In the genomic region with DNA sequence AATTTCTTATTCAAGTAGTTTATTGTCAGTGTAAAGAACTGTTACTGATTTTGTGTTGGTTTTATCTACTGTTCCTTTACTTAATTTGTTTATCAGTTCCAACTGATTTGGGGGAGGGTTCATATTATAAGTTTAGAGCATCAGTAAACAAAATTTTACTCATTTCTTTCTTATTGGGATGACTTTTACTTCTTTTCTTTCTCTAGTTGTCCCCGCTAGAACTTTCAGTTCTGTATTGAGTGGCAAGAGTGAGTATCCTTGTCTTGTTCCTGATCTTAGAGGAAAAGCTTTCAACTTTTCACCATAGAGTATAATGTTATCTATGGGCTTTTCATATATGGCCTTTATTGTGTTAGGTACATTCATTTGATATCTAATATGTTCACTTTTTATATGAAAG, we compare ENCODE assay signal across 15 cellular contexts.
DNase-seq lines count a peak whose midpoint lies in the region; ATAC-seq and TF ChIP-seq lines count a peak whose summit lies in the region.
"Had no signal": no experiment of that assay in that cellular context is flagged by ENCODE, and none has a peak within 500 bp of the region (broad histone marks: within the 10 kb centered on the region; RNA-seq: fewer than 3 reads in every experiment).

No MANE protein-coding gene starts in this region.

- peaks cover 33% of the 10 kb centered on the region; the same call in 1 of the 2 replicates for H3K9me3 ChIP-seq in Panc1 (ENCODE audit: control insufficient read depth, insufficient read depth, low read depth, low read length)
- H3K9me3 ChIP-seq: BLaER1 treated with 17β-estradiol and CSF1 and Interleukin-3, amounts not matched to agents 10 nM and 100 nM had no signal

- no peaks in the 10 kb centered on the region for H3K36me3 ChIP-seq in Panc1 (ENCODE audit: control insufficient read depth, insufficient read depth, low read length)
- H3K36me3 ChIP-seq: BLaER1 treated with 17β-estradiol and CSF1 and Interleukin-3, amounts not matched to agents 10 nM and 100 nM had no signal

- H3K4me3 ChIP-seq in Panc1 (ENCODE audit: low read depth in 2 of 2, low read length in 2 of 2): no peak overlapping the region
- H3K4me3 ChIP-seq: BLaER1 treated with 17β-estradiol and CSF1 and Interleukin-3, amounts not matched to agents 10 nM and 100 nM; GM23248 had no signal

- CTCF ChIA-PET in Panc1 (lab: Charles Lee): no interaction called here

- POLR2A ChIA-PET in Panc1 (lab: Charles Lee): no interaction called here

- no peak for TF ChIP-seq CTCF in Panc1 (IDR thresholded peaks at IDR 0.05)

- intact Hi-C loops in Panc1 (cut with micrococcal nuclease; ENCODE audit: unreplicated experiment): loop anchor here (10.0 kb wide), 1 partner anchor 586 kb away; a partner anchor contains a TSS

- DNase-seq in Panc1 (ENCODE audit: low read depth, low spot score) (no peak), cerebellar nuclear complex (lab: John Stamatoyannopoulos, UW) (no peak)
- no peak for DNase-seq in activated CD4-positive, alpha-beta T cell treated with anti-CD3 and anti-CD28 coated beads, Interleukin-2, amount 50 U/mL, for 48 hours
- DNase-seq: ACHN; CD4-positive, alpha-beta T cell; DMS79; GM23248; KG1 had no signal

- BruUV-seq in Panc1 (replicated peaks; lab: Mats Ljungman, UMichigan): no TSS peak

- in situ Hi-C loops in Panc1 (cut with HindIII; ENCODE audit: low pct_unique_long_range_greater_than_20kb, low sequenced_read_pairs): no loop called here

- peak; percentile 64 for ATAC-seq in GM18519 (IDR thresholded peaks at IDR 0.05; ENCODE audit: low FRiP score, unreplicated experiment)
- ATAC-seq in GM21360 (IDR thresholded peaks at IDR 0.05; ENCODE audit: unreplicated experiment): peak; percentile 85
- peak; percentile 60 for ATAC-seq in HG03378 (IDR thresholded peaks at IDR 0.05; ENCODE audit: unreplicated experiment)
- ATAC-seq in Panc1: no peak
- ATAC-seq in HG03045 (IDR thresholded peaks at IDR 0.05; ENCODE audit: unreplicated experiment): no peak
- ATAC-seq in GM19397 (IDR thresholded peaks at IDR 0.05; ENCODE audit: unreplicated experiment): no peak
- ATAC-seq: HCT116 had no signal

- peaks cover 17% of the 10 kb centered on the region for H3K4me1 ChIP-seq in Panc1 (ENCODE audit: control insufficient read depth, insufficient read depth, low read length)

- H3K27me3 ChIP-seq in Panc1 (ENCODE audit: control insufficient read depth, insufficient read depth, low read length): no peaks in the 10 kb centered on the region
- H3K27me3 ChIP-seq: BLaER1 treated with 17β-estradiol and CSF1 and Interleukin-3, amounts not matched to agents 10 nM and 100 nM had no signal

- H3K27ac ChIP-seq in Panc1 (ENCODE audit: low read length): peak overlapping the region; percentile 92; the same call in 1 of the 2 replicates
- H3K27ac ChIP-seq: BLaER1 treated with 17β-estradiol and CSF1 and Interleukin-3, amounts not matched to agents 10 nM and 100 nM; GM23248 had no signal

Comparison
In these comparisons a context has a peak if more than half of its experiments do, and no peak if none do; other contexts are left out.
1. ATAC-seq: peak in GM18519 (single experiment), GM21360 (single experiment) and HG03378 (single experiment); none in Panc1 (single experiment), HG03045 (single experiment) and GM19397 (single experiment).